Comparison of ENCODE assay signal across 10 cellular contexts in the genomic region with DNA sequence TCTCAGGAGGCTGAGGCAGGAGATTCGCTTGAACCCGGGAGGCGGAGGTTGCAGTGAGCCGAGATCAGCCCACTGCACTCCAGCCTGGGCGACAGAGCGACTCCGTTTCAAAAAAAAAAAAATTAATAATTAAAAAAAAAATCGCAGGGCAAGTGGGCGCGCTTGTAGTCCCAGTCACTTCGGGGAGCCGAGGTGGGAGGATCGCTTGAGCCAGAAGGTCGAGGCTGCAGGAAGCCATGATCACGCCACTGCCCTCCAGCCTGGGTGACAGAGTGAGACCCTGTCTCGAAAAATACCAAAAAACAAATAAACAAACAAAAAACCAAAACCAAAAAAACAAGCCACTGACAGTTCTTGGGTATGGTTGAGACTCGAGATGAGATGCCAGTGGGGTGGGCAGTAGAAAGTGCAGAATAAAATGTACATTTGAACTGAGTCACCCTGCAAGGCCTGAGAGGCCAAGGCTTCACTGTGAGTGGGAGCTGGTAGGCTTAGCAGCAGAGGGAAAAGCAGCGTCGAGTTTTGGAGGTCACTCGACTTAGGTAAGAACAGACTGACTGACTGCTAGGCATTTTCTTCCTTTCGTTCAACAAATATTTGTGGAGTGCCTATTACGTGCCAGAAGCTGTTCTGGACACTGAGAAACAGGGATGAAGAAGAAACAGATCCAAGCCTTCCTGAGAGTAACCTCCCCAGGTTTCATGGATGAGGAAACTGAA. TPM values are rescaled to one million over a fixed set of nuclear protein-coding genes. Genes with fewer than 3 reads are reported as not detected.
DNase-seq lines count a peak whose midpoint lies in the region; ATAC-seq, FAIRE-seq and TF ChIP-seq lines count a peak whose summit lies in the region.
"Had no signal": no experiment of that assay in that cellular context is flagged by ENCODE, and none has a peak within 500 bp of the region (broad histone marks: within the 10 kb centered on the region; RNA-seq: fewer than 3 reads in every experiment).

No MANE protein-coding gene starts in this region.

- DNase-seq in T-helper 1 cell = no peak
- DNase-seq in RKO (ENCODE audit: low spot score) = peak; percentile 66
- DNase-seq in H1 (ENCODE audit: low read depth in 1 of 2, low spot score in 2 of 2) = no peak
- DNase-seq in omental fat pad (ENCODE audit: low spot score) = no peak
- no peak for DNase-seq in NCI-H774 (lab: John Stamatoyannopoulos, UW)

- H3K14ac ChIP-seq in H1 (ENCODE audit: insufficient read length) = no peak overlapping the region

- peaks cover 2% of the 10 kb centered on the region; the same call in 1 of the 2 replicates for H3K79me1 ChIP-seq in H1 (ENCODE audit: low read depth, low read length)

- peak overlapping the region; percentile 36 for H4K91ac ChIP-seq in H1 (replicated peaks; ENCODE audit: insufficient read length, low read length)

- TF ChIP-seq CTCF in H1 (IDR thresholded peaks at IDR 0.05; ENCODE audit: control extremely low read depth in 1 of 3, insufficient read depth in 1 of 3, low read depth in 1 of 3, low read length in 3 of 3) (no peak), omental fat pad (IDR thresholded peaks at IDR 0.05) (no peak)

- POLR2A ChIA-PET in H1 (lab: Charles Lee; ENCODE audit: partially characterized antibody) = interaction anchor here (0.6 to 4.4 kb wide), 8 partner anchors 8 to 332 kb away, joined by 3 to 26 read pairs (median 4); a partner anchor contains a TSS

- H4K8ac ChIP-seq in H1 (ENCODE audit: extremely low read depth, insufficient read depth, low read length) = no peak overlapping the region; the same call in 1 of the 2 replicates

- CTCF ChIA-PET in H1 (lab: Charles Lee; ENCODE audit: partially characterized antibody) = interaction anchor here (0.7 to 2.5 kb wide), 5 partner anchors 10 to 328 kb away, joined by 3 to 12 read pairs (median 4); a partner anchor contains a TSS

- WGBS in H1 (ENCODE audit: extremely low coverage in 1 of 2, insufficient coverage in 1 of 2, insufficient read length in 1 of 2, insufficient replicate concordance in 2 of 2, low coverage in 1 of 2, low lambda C conversion rate in 2 of 2, missing lambda C conversion rate in 1 of 2), 2 experiments = 84% methylated on average over 17 of the region's 22 CpGs; no CpG with 5 or more reads in 1 of the 2 experiments

- H3K4ac ChIP-seq in H1 (replicated peaks; ENCODE audit: insufficient read length, low read depth, low read length) = no peak overlapping the region

- peak overlapping the region; percentile 92 to 96 for H3K4me2 ChIP-seq in H1 (ENCODE audit: insufficient read depth in 1 of 2, low read depth in 2 of 2, low read length in 2 of 2)

- H3K18ac ChIP-seq in H1 (ENCODE audit: extremely low read depth, low read length) = peak overlapping the region; percentile 96

- TF ChIP-seq RAD21 in H1 (IDR thresholded peaks at IDR 0.05 in 1 of 2, conservative IDR thresholded peaks at IDR 0.05 in 1 of 2; ENCODE audit: low read depth in 2 of 2, low read length in 2 of 2) = no peak

- H2BK15ac ChIP-seq in H1 (ENCODE audit: low read length) = no peak overlapping the region; the same call in 1 of the 2 replicates

- H3K36me3 ChIP-seq in H1 (ENCODE audit: control insufficient read depth in 2 of 4, insufficient read depth in 4 of 4, low read length in 3 of 4) = peaks cover 3 to 16% (median 11%) of the 10 kb centered on the region in 4 experiments; a peak in 6 of 8 replicates

- no peak overlapping the region for H2BK120ac ChIP-seq in H1 (replicated peaks; ENCODE audit: low read depth, low read length)

- H3K27me3 ChIP-seq in H1 (replicated peaks in 1 of 4; ENCODE audit: control insufficient read depth in 3 of 4, extremely low read depth in 1 of 4, insufficient read depth in 3 of 4, low read length in 3 of 4) = peaks cover 0 to 4% (median 0%) of the 10 kb centered on the region in 4 experiments; a peak in 2 of 7 replicates

- peak overlapping the region; percentile 18 for H4K5ac ChIP-seq in H1 (ENCODE audit: insufficient read length, low read depth, low read length)

- H3K9me3 Mint-ChIP-seq in T-helper 1 cell treated with Interleukin-12 subunit alpha and Interleukin-12 subunit beta and Interleukin-4 antibody, amounts not matched to agents 30 μg/mL and 1 μg/mL, for 36 hours = no peaks in the 10 kb centered on the region

- peaks cover 0 to 4% of the 10 kb centered on the region in 2 experiments for H4K20me1 ChIP-seq in H1 (replicated peaks in 1 of 2; ENCODE audit: control insufficient read depth in 1 of 2, insufficient read depth in 2 of 2, low read length in 2 of 2)

- H2AK5ac ChIP-seq in H1 (ENCODE audit: low read depth, low read length) = no peak overlapping the region

- no peaks in the 10 kb centered on the region for H3K9me3 ChIP-seq in H1 (ENCODE audit: insufficient read depth in 2 of 2, low read depth in 1 of 2, low read length in 1 of 2)

- H3K36me3 Mint-ChIP-seq in T-helper 1 cell treated with Interleukin-12 subunit alpha and Interleukin-12 subunit beta and Interleukin-4 antibody, amounts not matched to agents 30 μg/mL and 1 μg/mL, for 36 hours (ENCODE audit: low read depth) = peaks cover 30% of the 10 kb centered on the region

- H2AFZ ChIP-seq in H1 (ENCODE audit: low read length) = peak overlapping the region; percentile 93

- no peak for TF ChIP-seq POLR2A in H1 (IDR thresholded peaks at IDR 0.05; ENCODE audit: control extremely low read depth in 1 of 2, low read depth in 2 of 2, low read length in 2 of 2)

- peaks cover 11% of the 10 kb centered on the region for H3K23me2 ChIP-seq in H1 (ENCODE audit: low read depth, low read length)

- H3K79me2 ChIP-seq in H1 (ENCODE audit: control insufficient read depth in 1 of 2, insufficient read depth in 2 of 2, low read length in 2 of 2) = peaks cover 0 to 33% of the 10 kb centered on the region in 2 experiments; a peak in 2 of 4 replicates

- H2BK5ac ChIP-seq in H1 (ENCODE audit: low read depth, low read length) = 0 out of 2 replicates have a peak overlapping the region, but pooled peaks have one; percentile 9

- H3K23ac ChIP-seq in H1 (ENCODE audit: insufficient read length) = no peak overlapping the region

- H2BK20ac ChIP-seq in H1 (ENCODE audit: low read length) = peak overlapping the region; percentile 16; the same call in 1 of the 2 replicates

- ATAC-seq in omental fat pad (ENCODE audit: low FRiP score) (peak; percentile 57), GM21717 (IDR thresholded peaks at IDR 0.05; ENCODE audit: unreplicated experiment) (no peak), HG02642 (IDR thresholded peaks at IDR 0.05; ENCODE audit: poor library complexity, unreplicated experiment) (no peak)

- H2BK12ac ChIP-seq in H1 (ENCODE audit: low read depth, low read length) = peak overlapping the region; percentile 13; the same call in 1 of the 2 replicates

- H3K4me3 Mint-ChIP-seq in T-helper 1 cell treated with Interleukin-12 subunit alpha and Interleukin-12 subunit beta and Interleukin-4 antibody, amounts not matched to agents 30 μg/mL and 1 μg/mL, for 36 hours = peak overlapping the region; percentile 98

- no peak for TF ChIP-seq EP300 in H1 (IDR thresholded peaks at IDR 0.05; ENCODE audit: borderline replicate concordance in 1 of 2, low read depth in 2 of 2, low read length in 2 of 2)

- no peak for FAIRE-seq in H1 (lab: Jason Lieb, UNC)

- peak overlapping the region in 2 of 4 experiments; percentile 26 to 29; a peak in 4 of 7 replicates for H3K9ac ChIP-seq in H1 (replicated peaks in 1 of 4; ENCODE audit: extremely low read depth in 1 of 4, low read depth in 3 of 4, low read length in 3 of 4)

- H3K4me3 ChIP-seq in H1 (ENCODE audit: extremely low read depth in 1 of 4, insufficient read depth in 2 of 4, low read depth in 3 of 4, low read length in 4 of 4) = peak overlapping the region; percentile 76 to 87 (median 80)

- peak overlapping the region; percentile 13 for H3K56ac ChIP-seq in H1 (replicated peaks; ENCODE audit: insufficient read length, low read depth, low read length)

- no peak overlapping the region; the same call in 1 of the 2 replicates for H3K27ac ChIP-seq in H1 (ENCODE audit: low read depth, low read length)

- H3K4me1 Mint-ChIP-seq in T-helper 1 cell treated with Interleukin-12 subunit alpha and Interleukin-12 subunit beta and Interleukin-4 antibody, amounts not matched to agents 30 μg/mL and 1 μg/mL, for 36 hours (ENCODE audit: low read depth) = peaks cover 43% of the 10 kb centered on the region

- peak overlapping the region; percentile 95 for H3K27ac Mint-ChIP-seq in T-helper 1 cell treated with Interleukin-12 subunit alpha and Interleukin-12 subunit beta and Interleukin-4 antibody, amounts not matched to agents 30 μg/mL and 1 μg/mL, for 36 hours

- H3K4me1 ChIP-seq in H1 (replicated peaks in 1 of 4; ENCODE audit: control insufficient read depth in 3 of 4, insufficient read depth in 4 of 4, low read length in 3 of 4) = peaks cover 3 to 6% (median 5%) of the 10 kb centered on the region in 4 experiments; a peak in 6 of 7 replicates

- H3K27me3 Mint-ChIP-seq in T-helper 1 cell treated with Interleukin-12 subunit alpha and Interleukin-12 subunit beta and Interleukin-4 antibody, amounts not matched to agents 30 μg/mL and 1 μg/mL, for 36 hours (ENCODE audit: low read depth) = no peaks in the 10 kb centered on the region

TF ChIP-seq in H1, 55 proteins besides CTCF, POLR2A, EP300 and RAD21 (continues in another document):
- no peak for TF ChIP-seq HDAC6 (IDR thresholded peaks at IDR 0.05; ENCODE audit: low read depth, low read length)
- no peak for TF ChIP-seq NRF1 (IDR thresholded peaks at IDR 0.05; ENCODE audit: low read depth, low read length)
- no peak for TF ChIP-seq SAP30 (IDR thresholded peaks at IDR 0.05; ENCODE audit: insufficient read depth, insufficient replicate concordance, low read length)
- TF ChIP-seq YY1 (IDR thresholded peaks at IDR 0.05; ENCODE audit: low read depth, low read length) = no peak

RNA-seq across cellular contexts. Expression of a gene that starts 0.6 kb away (rescaled TPM):
- total RNA-seq in H1 (2021; fragmentation: NEBNext Ultra II Directional; extraction: Animal tissue kit (Norgen Biotek cat#: 25700)) = 480 and 486 TPM in 2 replicates
- polyA plus RNA-seq in H1 (2011; rRNA removed) = 241 and 443 TPM in 2 replicates
- 473 TPM for polyA plus RNA-seq in H1 (2011; cell fraction: cytosol; rRNA removed)
- polyA plus RNA-seq in H1 (2011; cell fraction: nucleus; rRNA removed) = 85.6 TPM
- 443 to 712 TPM (median 548 TPM) in 4 replicates for polyA plus RNA-seq in H1 (2012, experiment 1 of 2)
- 85.5 TPM for polyA plus RNA-seq in H1 (2012, experiment 2 of 2)
- polyA plus RNA-seq in H1 (2013, experiment 1 of 2) = 338 TPM
- 376 TPM for polyA plus RNA-seq in H1 (2013, experiment 2 of 2)
- polyA minus RNA-seq in H1 (2011; rRNA and poly(A)+ RNA removed) = 382 and 565 TPM in 2 replicates
- polyA minus RNA-seq in H1 (2011; cell fraction: cytosol; rRNA and poly(A)+ RNA removed) = 255 TPM
- 107 TPM for polyA minus RNA-seq in H1 (2011; cell fraction: nucleus; rRNA and poly(A)+ RNA removed)
- 100 to 1,000 TPM; 403 to 946 (median 700) TPM for total RNA-seq in omental fat pad

RNA-seq across cellular contexts. Expression of a gene that starts 18.4 kb away (rescaled TPM):
- 0.88 and 0.96 TPM in 2 replicates for total RNA-seq in H1 (2021; fragmentation: NEBNext Ultra II Directional; extraction: Animal tissue kit (Norgen Biotek cat#: 25700))
- polyA plus RNA-seq in H1 (2011; rRNA removed) = 0.39 and 1.2 TPM in 2 replicates
- 1.1 TPM for polyA plus RNA-seq in H1 (2011; cell fraction: cytosol; rRNA removed)
- 0.23 TPM for polyA plus RNA-seq in H1 (2011; cell fraction: nucleus; rRNA removed)
- 0.64 to 1.2 TPM (median 0.96 TPM) in 4 replicates for polyA plus RNA-seq in H1 (2012, experiment 1 of 2)
- polyA plus RNA-seq in H1 (2012, experiment 2 of 2) = 0.31 TPM
- 0.53 TPM for polyA plus RNA-seq in H1 (2013, experiment 1 of 2)
- 0.61 TPM for polyA plus RNA-seq in H1 (2013, experiment 2 of 2)
- polyA minus RNA-seq in H1 (2011; rRNA and poly(A)+ RNA removed) = 0.09 and 0.49 TPM in 2 replicates
- polyA minus RNA-seq in H1 (2011; cell fraction: cytosol; rRNA and poly(A)+ RNA removed) = not detected
- polyA minus RNA-seq in H1 (2011; cell fraction: nucleus; rRNA and poly(A)+ RNA removed) = 0.40 TPM
- under 1 TPM in 2 of 4 donors, not detected in 2; 0.19 to 0.60 TPM for total RNA-seq in omental fat pad
- total RNA-seq: Daoy, temporal lobe had no signal
